Comparison of ENCODE assay signal across 10 cellular contexts in the genomic region with DNA sequence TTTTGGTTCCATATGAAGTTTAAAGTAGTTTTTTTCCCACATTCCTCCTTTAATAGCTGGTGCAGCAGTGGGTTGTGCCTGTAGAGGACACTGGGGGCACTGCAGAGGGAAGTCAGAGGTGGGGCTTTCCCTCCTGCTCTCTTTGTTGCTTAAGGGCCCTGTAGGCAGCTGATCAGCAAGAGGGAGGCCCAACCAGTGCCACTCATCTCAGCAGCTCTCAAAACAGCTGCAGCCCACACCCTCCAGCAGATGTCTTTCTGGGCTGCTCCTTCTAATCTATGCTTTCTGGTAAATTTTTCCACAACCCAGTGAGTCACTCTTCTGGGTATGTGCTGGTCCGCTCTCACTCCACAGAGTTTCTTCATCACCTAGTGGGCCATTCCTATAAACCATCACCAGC.
DNase-seq lines count a peak whose midpoint lies in the region; ATAC-seq, FAIRE-seq and TF ChIP-seq lines count a peak whose summit lies in the region.
"Had no signal": no experiment of that assay in that cellular context is flagged by ENCODE, and none has a peak within 500 bp of the region (broad histone marks: within the 10 kb centered on the region; RNA-seq: fewer than 3 reads in every experiment).

No MANE protein-coding gene starts in this region.

- ATAC-seq in WTC11 (peak; percentile 100), left cardiac atrium (peak in 1 of 2 donors; percentile 99), GM19324 (IDR thresholded peaks at IDR 0.05; ENCODE audit: low FRiP score, unreplicated experiment) (no peak)
- ATAC-seq: activated CD4-positive, CD25-positive, alpha-beta regulatory T cell treated with anti-CD3 and anti-CD28 coated beads, Interleukin-2, amount 50 U/mL, for 24 hours; CD8-positive, alpha-beta T cell had no signal

- H3K9me3 Mint-ChIP-seq in WTC11, result peaks cover 7% of the 10 kb centered on the region
- H3K9me3 Mint-ChIP-seq: CD8-positive, alpha-beta T cell had no signal

- CTCF ChIA-PET in WTC11 (lab: Charles Lee), result interaction anchor here (0.5 to 2.1 kb wide), 10 partner anchors 9 to 597 kb away, joined by 3 to 5 read pairs (median 4); no protein-coding TSS in a partner anchor

- no peaks in the 10 kb centered on the region for H3K27me3 Mint-ChIP-seq in WTC11 (ENCODE audit: low read depth)

- POLR2A ChIA-PET in WTC11 (lab: Charles Lee), result no interaction called here

- no peak overlapping the region for H3K4me3 Mint-ChIP-seq in WTC11
- H3K4me3 Mint-ChIP-seq: CD8-positive, alpha-beta T cell had no signal

- intact Hi-C loops in left cardiac atrium (cut with DNase I), result no loop called here

- peaks cover 14% of the 10 kb centered on the region for H3K4me1 Mint-ChIP-seq in WTC11

- no peak for FAIRE-seq in urothelium cell line (lab: Jason Lieb, UNC)

- H3K36me3 Mint-ChIP-seq in WTC11, result peaks cover 6% of the 10 kb centered on the region
- H3K36me3 Mint-ChIP-seq: CD8-positive, alpha-beta T cell had no signal

- no peak overlapping the region for H3K27ac Mint-ChIP-seq in WTC11
- H3K27ac Mint-ChIP-seq: CD8-positive, alpha-beta T cell had no signal

- peak; percentile 1 for DNase-seq in stimulated activated CD4-positive, alpha-beta T cell treated with anti-CD3 and anti-CD28 coated beads, Interleukin-1b, Interleukin-23, amount 100 ng/mL, for 48 hours
- DNase-seq in stimulated activated CD4-positive, alpha-beta T cell treated with anti-CD3 and anti-CD28 coated beads, Interleukin-2, amount 100 ng/mL, for 24 hours, result no peak
- peak; percentile 38 for DNase-seq in WTC11 (ENCODE audit: low spot score)
- DNase-seq in left cardiac atrium, result peak; percentile 59
- DNase-seq in urothelium cell line (ENCODE audit: low spot score), result peak; percentile 81
- no peak for DNase-seq in C1 segment of cervical spinal cord (lab: John Stamatoyannopoulos, UW)
- no peak for DNase-seq in GM19240 (ENCODE audit: insufficient read length, low spot score)
- DNase-seq: CD8-positive, alpha-beta T cell had no signal

- TF ChIP-seq CTCF in WTC11 (IDR thresholded peaks at IDR 0.05), result no peak

TF ChIP-seq in WTC11, 78 proteins besides CTCF, POLR2A, EP300 and RAD21:
- no peak for TF ChIP-seq TEAD4 (CRISPR knock-in tag; IDR thresholded peaks at IDR 0.05)
- TF ChIP-seq MYBL2 (CRISPR knock-in tag; IDR thresholded peaks at IDR 0.05), result no peak
- no peak for TF ChIP-seq IRF2 (CRISPR knock-in tag; IDR thresholded peaks at IDR 0.05; ENCODE audit: borderline replicate concordance, low read depth)
- no peak for TF ChIP-seq ZNF138 (CRISPR knock-in tag; conservative IDR thresholded peaks at IDR 0.05)
- no peak for TF ChIP-seq ZNF232 (CRISPR knock-in tag; IDR thresholded peaks at IDR 0.05)
- TF ChIP-seq, protein P1, sequence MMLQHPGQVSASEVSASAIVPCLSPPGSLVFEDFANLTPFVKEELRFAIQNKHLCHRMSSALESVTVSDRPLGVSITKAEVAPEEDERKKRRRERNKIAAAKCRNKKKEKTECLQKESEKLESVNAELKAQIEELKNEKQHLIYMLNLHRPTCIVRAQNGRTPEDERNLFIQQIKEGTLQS (CRISPR knock-in tag; conservative IDR thresholded peaks at IDR 0.05), result no peak
- no peak for TF ChIP-seq EMX1 (CRISPR knock-in tag; IDR thresholded peaks at IDR 0.05)
- no peak for TF ChIP-seq ZNF416 (CRISPR knock-in tag; IDR thresholded peaks at IDR 0.05)
- no peak for TF ChIP-seq GRHL2 (CRISPR knock-in tag; IDR thresholded peaks at IDR 0.05; ENCODE audit: insufficient replicate concordance, severe bottlenecking)
- TF ChIP-seq, protein P2, sequence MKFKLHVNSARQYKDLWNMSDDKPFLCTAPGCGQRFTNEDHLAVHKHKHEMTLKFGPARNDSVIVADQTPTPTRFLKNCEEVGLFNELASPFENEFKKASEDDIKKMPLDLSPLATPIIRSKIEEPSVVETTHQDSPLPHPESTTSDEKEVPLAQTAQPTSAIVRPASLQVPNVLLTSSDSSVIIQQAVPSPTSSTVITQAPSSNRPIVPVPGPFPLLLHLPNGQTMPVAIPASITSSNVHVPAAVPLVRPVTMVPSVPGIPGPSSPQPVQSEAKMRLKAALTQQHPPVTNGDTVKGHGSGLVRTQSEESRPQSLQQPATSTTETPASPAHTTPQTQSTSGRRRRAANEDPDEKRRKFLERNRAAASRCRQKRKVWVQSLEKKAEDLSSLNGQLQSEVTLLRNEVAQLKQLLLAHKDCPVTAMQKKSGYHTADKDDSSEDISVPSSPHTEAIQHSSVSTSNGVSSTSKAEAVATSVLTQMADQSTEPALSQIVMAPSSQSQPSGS (CRISPR knock-in tag; IDR thresholded peaks at IDR 0.05; ENCODE audit: borderline replicate concordance, low read depth), result no peak
- no peak for TF ChIP-seq ESRRA (CRISPR knock-in tag; IDR thresholded peaks at IDR 0.05; ENCODE audit: borderline replicate concordance)
- no peak for TF ChIP-seq NFATC4 (CRISPR knock-in tag; IDR thresholded peaks at IDR 0.05)
- no peak for TF ChIP-seq JUN (CRISPR knock-in tag; IDR thresholded peaks at IDR 0.05)
- no peak for TF ChIP-seq FOXJ3 (CRISPR knock-in tag; IDR thresholded peaks at IDR 0.05; ENCODE audit: borderline replicate concordance)
- TF ChIP-seq, protein P3, sequence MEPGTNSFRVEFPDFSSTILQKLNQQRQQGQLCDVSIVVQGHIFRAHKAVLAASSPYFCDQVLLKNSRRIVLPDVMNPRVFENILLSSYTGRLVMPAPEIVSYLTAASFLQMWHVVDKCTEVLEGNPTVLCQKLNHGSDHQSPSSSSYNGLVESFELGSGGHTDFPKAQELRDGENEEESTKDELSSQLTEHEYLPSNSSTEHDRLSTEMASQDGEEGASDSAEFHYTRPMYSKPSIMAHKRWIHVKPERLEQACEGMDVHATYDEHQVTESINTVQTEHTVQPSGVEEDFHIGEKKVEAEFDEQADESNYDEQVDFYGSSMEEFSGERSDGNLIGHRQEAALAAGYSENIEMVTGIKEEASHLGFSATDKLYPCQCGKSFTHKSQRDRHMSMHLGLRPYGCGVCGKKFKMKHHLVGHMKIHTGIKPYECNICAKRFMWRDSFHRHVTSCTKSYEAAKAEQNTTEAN (CRISPR knock-in tag; IDR thresholded peaks at IDR 0.05), result no peak

Comparison
In these comparisons a context has a peak if more than half of its experiments do, and no peak if none do; other contexts are left out.
1. DNase-seq: peak in stimulated activated CD4-positive, alpha-beta T cell treated with anti-CD3 and anti-CD28 coated beads, Interleukin-1b, Interleukin-23, amount 100 ng/mL, for 48 hours (single experiment), WTC11 (single experiment), left cardiac atrium (single experiment) and urothelium cell line (single experiment); none in stimulated activated CD4-positive, alpha-beta T cell treated with anti-CD3 and anti-CD28 coated beads, Interleukin-2, amount 100 ng/mL, for 24 hours (0 of 2), C1 segment of cervical spinal cord (0 of 14) and GM19240 (single experiment).